Comparison of ENCODE assay signal across 11 cellular contexts in genomic region chr14:64747327-64747726, GRCh38.
"Had no signal": no experiment of that assay in that cellular context is flagged by ENCODE, and none has a peak within 500 bp of the region (broad histone marks: within the 10 kb centered on the region; RNA-seq: fewer than 3 reads in every experiment).

No MANE protein-coding gene starts in this region.

- H3K9me3 Mint-ChIP-seq: nephron had no signal

- ATAC-seq: SK-N-SH treated with all-trans-retinoic acid at 6 μM for 48 hours had no signal

- H3K27me3 Mint-ChIP-seq: activated naive CD8-positive, alpha-beta T cell had no signal

- H3K4me3 ChIP-seq: esophagus muscularis mucosa, stomach had no signal

- DNase-seq: activated CD4-positive, alpha-beta T cell treated with anti-CD3 and anti-CD28 coated beads, Interleukin-2, amount 50 U/mL, for 1 hour; activated gamma-delta T cell; activated T-cell treated with anti-CD3 and anti-CD28 coated beads, Interleukin-2, amount 50 U/mL, for 1 hour; cerebellar nuclear complex; stimulated activated CD4-positive, alpha-beta T cell treated with anti-CD3 and anti-CD28 coated beads, Interleukin-4, amount 100 ng/mL, for 4 hours; stomach; trophoblast cell had no signal

- H3K9me3 ChIP-seq: esophagus muscularis mucosa, stomach had no signal

- H3K27ac Mint-ChIP-seq: activated naive CD8-positive, alpha-beta T cell had no signal

- H3K4me3 Mint-ChIP-seq: activated naive CD8-positive, alpha-beta T cell had no signal

- H3K36me3 Mint-ChIP-seq: activated naive CD8-positive, alpha-beta T cell had no signal

- H3K27me3 ChIP-seq: esophagus muscularis mucosa, stomach had no signal
